8 cellular contexts compared by ENCODE assay signal in genomic region chr7:27740449-27741086, GRCh38. TPM values are rescaled to one million over a fixed set of nuclear protein-coding genes. Genes with fewer than 3 reads are reported as not detected.
DNase-seq lines count a peak whose midpoint lies in the region; ATAC-seq and TF ChIP-seq lines count a peak whose summit lies in the region.

No MANE protein-coding gene starts in this region.

- DNase-seq in GM12864 (ENCODE audit: low read depth) (peak; percentile 50), NCI-H1048 (lab: John Stamatoyannopoulos, UW) (peak; percentile 76), SKM-1 treated with dmso at 0.1 percent for 144 hours (lab: John Stamatoyannopoulos, UW; ENCODE audit: unreplicated experiment) (peak; percentile 55), Right ventricle myocardium superior (peak; percentile 90), ovary (peak; percentile 79 to 87 (median 81)), tibial artery (peak; percentile 83 to 90)
- DNase-seq in activated naive CD8-positive, alpha-beta T cell treated with anti-CD3 and anti-CD28 coated beads for 36 hours = peak; percentile 88

- H3K27ac ChIP-seq in ovary (peak overlapping the region; percentile 87 to 91), tibial artery (peak overlapping the region; percentile 98 to 99)

- no peaks in the 10 kb centered on the region for H3K27me3 ChIP-seq in ovary
- no peaks in the 10 kb centered on the region for H3K27me3 ChIP-seq in tibial artery

- no peaks in the 10 kb centered on the region for H3K36me3 Mint-ChIP-seq in activated naive CD8-positive, alpha-beta T cell treated with anti-CD3 and anti-CD28 coated beads for 36 hours

- H3K9me3 ChIP-seq in ovary (no peaks in the 10 kb centered on the region), tibial artery (no peaks in the 10 kb centered on the region)

- H3K4me1 ChIP-seq in ovary (ENCODE audit: insufficient read depth) (peaks cover 1% of the 10 kb centered on the region), tibial artery (peaks cover 0 to 45% (median 18%) of the 10 kb centered on the region in 4 donors)

- TF ChIP-seq POLR2A in ovary (IDR thresholded peaks at IDR 0.05) = peak; percentile 31

- ATAC-seq in HG02610 (IDR thresholded peaks at IDR 0.05; ENCODE audit: unreplicated experiment) = peak; percentile 80
- ATAC-seq in Right ventricle myocardium superior (ENCODE audit: poor library complexity) = peak; percentile 88

- WGBS in ovary, 3 donors = 0% methylated on average over 47 to 49 of the region's 49 CpGs

- H3K36me3 ChIP-seq in ovary (no peaks in the 10 kb centered on the region), tibial artery (no peaks in the 10 kb centered on the region)

- peaks cover 43% of the 10 kb centered on the region for H3K4me1 Mint-ChIP-seq in activated naive CD8-positive, alpha-beta T cell treated with anti-CD3 and anti-CD28 coated beads for 36 hours

- no peaks in the 10 kb centered on the region for H3K27me3 Mint-ChIP-seq in activated naive CD8-positive, alpha-beta T cell treated with anti-CD3 and anti-CD28 coated beads for 36 hours

- intact Hi-C loops in Right ventricle myocardium superior (cut with DNase I) = loop anchor here (10.0 kb wide), 1 partner anchor 184 kb away; no protein-coding TSS in a partner anchor
- intact Hi-C loops in ovary (cut with DNase I) = loop anchor here in 3 of 4 donors (2.0 to 10.0 kb wide), 3 partner anchors 78 to 274 kb away; partner anchors contain the start of gene HIBADH (in 1 of the 3)
- intact Hi-C loops in tibial artery (cut with DNase I; ENCODE audit: low total_unique reads) = loop anchor here (1.0 to 5.0 kb wide), 2 partner anchors 76 to 342 kb away; no protein-coding TSS in a partner anchor

- H3K27ac Mint-ChIP-seq in activated naive CD8-positive, alpha-beta T cell treated with anti-CD3 and anti-CD28 coated beads for 36 hours = peak overlapping the region; percentile 97

- H3K4me3 Mint-ChIP-seq in activated naive CD8-positive, alpha-beta T cell treated with anti-CD3 and anti-CD28 coated beads for 36 hours = peak overlapping the region; percentile 98

- TF ChIP-seq EP300 in ovary (IDR thresholded peaks at IDR 0.05) = no peak

- no peaks in the 10 kb centered on the region for H3K9me3 Mint-ChIP-seq in activated naive CD8-positive, alpha-beta T cell treated with anti-CD3 and anti-CD28 coated beads for 36 hours

- H3K4me3 ChIP-seq in GM12864 (ENCODE audit: low read depth, low read length) (peak overlapping the region; percentile 88), ovary (peak overlapping the region; percentile 83), tibial artery (peak overlapping the region; percentile 94 to 99)

- no peak for TF ChIP-seq CTCF in GM12864 (IDR thresholded peaks at IDR 0.05; ENCODE audit: low read depth, low read length, missing control alignments)
- TF ChIP-seq CTCF in ovary (IDR thresholded peaks at IDR 0.05) = no peak
- TF ChIP-seq CTCF in tibial artery (IDR thresholded peaks at IDR 0.05) = no peak

RNA-seq across cellular contexts. Expression of gene TAX1BP1, which starts 0.6 kb away (rescaled TPM):
- 10 to 100 TPM; 72.5 to 74.8 TPM for total RNA-seq in activated naive CD8-positive, alpha-beta T cell treated with anti-CD3 and anti-CD28 coated beads for 36 hours
- total RNA-seq in Right ventricle myocardium superior (158 TPM), ovary (100 to 1,000 TPM in 3 of 7 donors, 10 to 100 TPM in 4; 70.3 to 106 (median 96.9) TPM)
- polyA plus RNA-seq in ovary = 10 to 100 TPM; 69.3 to 83.7 TPM

Comparison
In these comparisons a context has a peak if more than half of its experiments do, and no peak if none do; other contexts are left out.
1. Peak in every context shown above with its lines: DNase-seq, ATAC-seq, H3K4me3 ChIP-seq and H3K27ac ChIP-seq.